18 cellular contexts compared by ENCODE assay signal in the genomic region with DNA sequence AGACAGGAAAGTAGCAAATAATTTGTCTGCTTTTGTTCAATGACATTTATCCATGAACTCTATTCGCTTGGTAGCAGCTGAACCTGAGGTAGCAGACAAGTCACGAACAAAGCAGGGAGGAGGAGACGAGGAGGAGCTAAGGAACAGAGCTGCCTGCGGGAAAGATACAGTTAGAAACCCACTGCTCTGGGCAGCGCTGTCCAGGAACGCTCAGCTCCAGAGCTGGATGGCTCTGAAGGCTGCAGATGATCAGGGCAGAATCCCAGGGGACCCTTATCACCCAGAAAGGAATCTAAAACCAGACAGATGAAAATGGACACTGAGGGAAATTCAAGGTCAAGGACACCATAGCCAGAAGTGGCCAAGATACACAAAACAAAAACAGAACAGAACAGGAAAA.
"Had no signal": no experiment of that assay in that cellular context is flagged by ENCODE, and none has a peak within 500 bp of the region (broad histone marks: within the 10 kb centered on the region; RNA-seq: fewer than 3 reads in every experiment).

No MANE protein-coding gene starts in this region.

- H3K4me1 Mint-ChIP-seq: activated CD4-positive, alpha-beta T cell treated with anti-CD3 and anti-CD28 coated beads, Interleukin-2, amount 10 ng/mL, durations not matched to agents 7 days and 5 days; memory B cell; naive thymus-derived CD8-positive, alpha-beta T cell had no signal

- H3K36me3 ChIP-seq: breast epithelium, left lung, right lobe of liver, stomach, thoracic aorta had no signal

- H3K9me3 Mint-ChIP-seq: activated CD4-positive, alpha-beta T cell treated with anti-CD3 and anti-CD28 coated beads, Interleukin-2, amount 10 ng/mL, durations not matched to agents 7 days and 5 days; activated naive CD8-positive, alpha-beta T cell treated with anti-CD3 and anti-CD28 coated beads for 36 hours; memory B cell; naive thymus-derived CD8-positive, alpha-beta T cell; T-helper 2 cell treated with Interferon-gamma antibody and Interleukin-4, amounts not matched to agents 5 μg/mL and 100 μg/mL, for 36 hours had no signal

- H3K36me3 Mint-ChIP-seq: activated naive CD8-positive, alpha-beta T cell treated with anti-CD3 and anti-CD28 coated beads for 36 hours; memory B cell; naive thymus-derived CD8-positive, alpha-beta T cell had no signal

- H3K9me3 ChIP-seq: breast epithelium, left lung, right lobe of liver, stomach, thoracic aorta had no signal

- H3K27ac ChIP-seq: breast epithelium, dorsolateral prefrontal cortex, left lung, right lobe of liver, stomach, thoracic aorta had no signal

- H3K4me3 Mint-ChIP-seq: activated CD4-positive, alpha-beta T cell treated with anti-CD3 and anti-CD28 coated beads, Interleukin-2, amount 10 ng/mL, durations not matched to agents 7 days and 5 days; activated naive CD8-positive, alpha-beta T cell treated with anti-CD3 and anti-CD28 coated beads for 36 hours; memory B cell; naive thymus-derived CD8-positive, alpha-beta T cell; T-helper 2 cell treated with Interferon-gamma antibody and Interleukin-4, amounts not matched to agents 5 μg/mL and 100 μg/mL, for 36 hours had no signal

- ATAC-seq: left lung; naive thymus-derived CD8-positive, alpha-beta T cell had no signal

- H3K27me3 Mint-ChIP-seq: activated CD4-positive, alpha-beta T cell treated with anti-CD3 and anti-CD28 coated beads, Interleukin-2, amount 10 ng/mL, durations not matched to agents 7 days and 5 days; activated naive CD8-positive, alpha-beta T cell treated with anti-CD3 and anti-CD28 coated beads for 36 hours; memory B cell; naive thymus-derived CD8-positive, alpha-beta T cell had no signal

- H3K4me3 ChIP-seq: breast epithelium, dorsolateral prefrontal cortex, left lung, right lobe of liver, stomach, thoracic aorta had no signal

- H3K27me3 ChIP-seq: breast epithelium, dorsolateral prefrontal cortex, left lung, right lobe of liver, stomach had no signal

- H3K27ac Mint-ChIP-seq: activated CD4-positive, alpha-beta T cell treated with anti-CD3 and anti-CD28 coated beads, Interleukin-2, amount 10 ng/mL, durations not matched to agents 7 days and 5 days; activated naive CD8-positive, alpha-beta T cell treated with anti-CD3 and anti-CD28 coated beads for 36 hours; memory B cell; naive thymus-derived CD8-positive, alpha-beta T cell; T-helper 2 cell treated with Interferon-gamma antibody and Interleukin-4, amounts not matched to agents 5 μg/mL and 100 μg/mL, for 36 hours had no signal

- DNase-seq: activated CD4-positive, alpha-beta T cell treated with anti-CD3 and anti-CD28 coated beads, Interleukin-2, amount 10 ng/mL, durations not matched to agents 7 days and 5 days; activated naive CD8-positive, alpha-beta T cell treated with anti-CD3 and anti-CD28 coated beads for 36 hours; aorta; dorsolateral prefrontal cortex; erythroblast; islet precursor cell; left lung; naive thymus-derived CD8-positive, alpha-beta T cell; nucleus accumbens; right lobe of liver; stimulated activated CD4-positive, alpha-beta T cell treated with anti-CD3 and anti-CD28 coated beads, Interleukin-12 subunit alpha, Interleukin-12 subunit beta, amount 100 ng/mL, for 4 hours; stimulated activated CD4-positive, alpha-beta T cell treated with anti-CD3 and anti-CD28 coated beads, Interleukin-2, amount 100 ng/mL, for 24 hours; stomach; SW 1271 had no signal

- H3K4me1 ChIP-seq: breast epithelium, left lung, right lobe of liver, stomach had no signal
